Comparison of ENCODE assay signal across 21 cellular contexts in genomic region chr17:82677353-82677925, GRCh38. TPM values are rescaled to one million over a fixed set of nuclear protein-coding genes. Genes with fewer than 3 reads are reported as not detected.
DNase-seq lines count a peak whose midpoint lies in the region; ATAC-seq and TF ChIP-seq lines count a peak whose summit lies in the region.
"Had no signal": no experiment of that assay in that cellular context is flagged by ENCODE, and none has a peak within 500 bp of the region (broad histone marks: within the 10 kb centered on the region; RNA-seq: fewer than 3 reads in every experiment).

No MANE protein-coding gene starts in this region.

- H3K9me3 Mint-ChIP-seq in type B pancreatic cell: no peaks in the 10 kb centered on the region

- POLR2A ChIA-PET in Panc1 (lab: Charles Lee): no interaction called here

- H2BK15ac ChIP-seq in neuronal stem cell (ENCODE audit: low read length): peak overlapping the region; percentile 43

- H2BK5ac ChIP-seq in neuronal stem cell (ENCODE audit: low read length): no peak overlapping the region

- H3K9ac ChIP-seq in neuronal stem cell (ENCODE audit: low read depth, low read length, poor library complexity): peak overlapping the region; percentile 21
- H3K9ac ChIP-seq: SK-N-SH had no signal

- H3K79me1 ChIP-seq in neuronal stem cell (ENCODE audit: low read depth, low read length): peaks cover 3% of the 10 kb centered on the region

- H2AK5ac ChIP-seq in neuronal stem cell (ENCODE audit: low read depth, low read length): peak overlapping the region; percentile 43

- peaks cover 10% of the 10 kb centered on the region for H3K4me1 Mint-ChIP-seq in type B pancreatic cell (ENCODE audit: unreplicated experiment)
- H3K4me1 Mint-ChIP-seq: CD8-positive, alpha-beta memory T cell had no signal

- peak overlapping the region; percentile 46 for H3K27ac Mint-ChIP-seq in type B pancreatic cell

- no TSS peak for BruUV-seq in Panc1 (replicated peaks; lab: Mats Ljungman, UMichigan)

- H3K27ac ChIP-seq in Panc1 (ENCODE audit: low read length): no peak overlapping the region
- H3K27ac ChIP-seq in dorsolateral prefrontal cortex: peak overlapping the region in 58 of 59 donors; percentile 65 to 99 (median 95)
- H3K27ac ChIP-seq in neuronal stem cell (replicated peaks; ENCODE audit: low read length): no peak overlapping the region

- H3K27me3 Mint-ChIP-seq in type B pancreatic cell: no peaks in the 10 kb centered on the region
- H3K27me3 Mint-ChIP-seq: CD8-positive, alpha-beta memory T cell had no signal

- DNase-seq in Panc1 (ENCODE audit: low read depth, low spot score) (no peak), dorsolateral prefrontal cortex (peak in 1 of 10 donors; percentile 43), neuronal stem cell (ENCODE audit: low spot score) (no peak), type B pancreatic cell (ENCODE audit: extremely low spot score, unreplicated experiment) (no peak), NCI-H446 (lab: John Stamatoyannopoulos, UW) (no peak)
- DNase-seq: C1 segment of cervical spinal cord; CD8-positive, alpha-beta memory T cell; DMS79; H7; Kasumi-1; MG63; NCI-H1048; NCI-H1436; NCI-H526 treated with DMSO at 0.1 percent for 48 hours; NK-92 treated with Interleukin-12 subunit alpha and Interleukin-12 subunit beta, amount 100 ng/mL, for 24 hours; OCI-M1; SHP77; SK-N-SH had no signal

- no peaks in the 10 kb centered on the region for H3K4me1 ChIP-seq in Panc1 (ENCODE audit: control insufficient read depth, insufficient read depth, low read length)
- H3K4me1 ChIP-seq in neuronal stem cell (ENCODE audit: control insufficient read depth in 2 of 2, insufficient read depth in 1 of 2, low read depth in 1 of 2, low read length in 2 of 2): peaks cover 0 to 2% of the 10 kb centered on the region in 2 donors

- H2AFZ ChIP-seq in neuronal stem cell (ENCODE audit: low read length): no peak overlapping the region

- H3K4me3 ChIP-seq in Panc1 (ENCODE audit: low read depth in 2 of 2, low read length in 2 of 2) (no peak overlapping the region), dorsolateral prefrontal cortex (no peak overlapping the region), neuronal stem cell (ENCODE audit: low read length in 2 of 2) (peak overlapping the region in 1 of 2 donors; percentile 2)
- H3K4me3 ChIP-seq: MG63 had no signal

- TF ChIP-seq CTCF in Panc1 (IDR thresholded peaks at IDR 0.05) (no peak), dorsolateral prefrontal cortex (IDR thresholded peaks at IDR 0.05 in 54 of 56, conservative IDR thresholded peaks at IDR 0.05 in 2 of 56; ENCODE audit: low read depth in 1 of 56, partially characterized antibody in 56 of 56) (no peak), type B pancreatic cell (conservative IDR thresholded peaks at IDR 0.05) (no peak)

- H3K27me3 ChIP-seq in Panc1 (ENCODE audit: control insufficient read depth, insufficient read depth, low read length): no peaks in the 10 kb centered on the region
- H3K27me3 ChIP-seq in dorsolateral prefrontal cortex: no peaks in the 10 kb centered on the region
- H3K27me3 ChIP-seq in neuronal stem cell (ENCODE audit: control insufficient read depth in 3 of 3, insufficient read depth in 3 of 3, low read depth in 1 of 3, low read length in 3 of 3): no peaks in the 10 kb centered on the region
- H3K27me3 ChIP-seq: MG63 had no signal

- H3K9me3 ChIP-seq in Panc1 (ENCODE audit: control insufficient read depth, insufficient read depth, low read depth, low read length) (peaks cover 4% of the 10 kb centered on the region; the same call in 1 of the 2 replicates), neuronal stem cell (replicated peaks in 1 of 2; ENCODE audit: control insufficient read depth in 2 of 2, insufficient read depth in 1 of 2, low read depth in 1 of 2, low read length in 2 of 2) (peaks cover 6 to 13% of the 10 kb centered on the region in 2 donors)

- CTCF ChIA-PET in Panc1 (lab: Charles Lee): interaction anchor here (0.6 kb wide), 1 partner anchor 9 kb away, joined by 3 read pairs; no protein-coding TSS in a partner anchor

- no peak overlapping the region for H3K4ac ChIP-seq in neuronal stem cell (ENCODE audit: low read length)

- intact Hi-C loops in Panc1 (cut with micrococcal nuclease; ENCODE audit: unreplicated experiment): no loop called here
- intact Hi-C loops in dorsolateral prefrontal cortex (cut with DNase I): loop anchor here in 1 of 2 donors (5.0 kb wide), 1 partner anchor 60 kb away; the partner anchor contains the start of gene FN3K

- H2BK12ac ChIP-seq in neuronal stem cell (ENCODE audit: low read length): peak overlapping the region; percentile 41

- H3K36me3 Mint-ChIP-seq in type B pancreatic cell: peaks cover 6% of the 10 kb centered on the region

- H4K8ac ChIP-seq in neuronal stem cell (ENCODE audit: low read depth, low read length): no peak overlapping the region

- H3K4me3 Mint-ChIP-seq in type B pancreatic cell: no peak overlapping the region
- H3K4me3 Mint-ChIP-seq: CD8-positive, alpha-beta memory T cell had no signal

- H3K36me3 ChIP-seq in Panc1 (ENCODE audit: control insufficient read depth, insufficient read depth, low read length) (no peaks in the 10 kb centered on the region), neuronal stem cell (replicated peaks in 1 of 2; ENCODE audit: control insufficient read depth in 2 of 2, insufficient read depth in 2 of 2, low read length in 2 of 2) (no peaks in the 10 kb centered on the region)
- H3K36me3 ChIP-seq: MG63 had no signal

- in situ Hi-C loops in Panc1 (cut with HindIII; ENCODE audit: low pct_unique_long_range_greater_than_20kb, low sequenced_read_pairs): no loop called here

- no CpG with 5 or more reads among the region's 23 CpGs for WGBS in neuronal stem cell (ENCODE audit: extremely low coverage in 2 of 2, insufficient read length in 2 of 2, insufficient replicate concordance in 1 of 2), 2 donors

- no peak overlapping the region for H3K4me2 ChIP-seq in neuronal stem cell (ENCODE audit: insufficient read depth, low read length, poor library complexity, severe bottlenecking)
- H3K4me2 ChIP-seq: SK-N-SH had no signal

- peak overlapping the region; percentile 48 for H3K18ac ChIP-seq in neuronal stem cell (ENCODE audit: low read length)

- H2BK120ac ChIP-seq in neuronal stem cell (ENCODE audit: low read depth, low read length): no peak overlapping the region

- H3K23ac ChIP-seq in neuronal stem cell (ENCODE audit: low read depth, low read length, poor library complexity): peak overlapping the region; percentile 89

- no peak overlapping the region for H4K91ac ChIP-seq in neuronal stem cell (ENCODE audit: low read depth, low read length, poor library complexity)

- H3K14ac ChIP-seq in neuronal stem cell (ENCODE audit: low read length): no peak overlapping the region

- peak; percentile 19; the same call in 1 of the 2 replicates for ATAC-seq in Panc1
- ATAC-seq in GM21717 (IDR thresholded peaks at IDR 0.05; ENCODE audit: unreplicated experiment): no peak
- ATAC-seq in activated CD4-positive, CD25-positive, alpha-beta regulatory T cell treated with anti-CD3 and anti-CD28 coated beads, Interleukin-2, amount 50 U/mL, for 24 hours: no peak

RNA-seq across cellular contexts. Expression of gene RAB40B, which starts 21.1 kb away (rescaled TPM):
- total RNA-seq in Panc1 (2021; ENCODE audit: unreplicated experiment) (7.1 TPM), dorsolateral prefrontal cortex (100 to 1,000 TPM in 68 of 120 experiments, 10 to 100 TPM in 52; 61.9 to 320 (median 103) TPM), type B pancreatic cell (ENCODE audit: low replicate concordance) (16.7 and 18.9 TPM in 2 replicates)
- polyA plus RNA-seq in Panc1 (2012; ENCODE audit: insufficient read length): 14.9 TPM
- 9.4 TPM for polyA plus RNA-seq in neuronal stem cell (2013, experiment 1 of 2)
- polyA plus RNA-seq in neuronal stem cell (2013, experiment 2 of 2): 10.4 TPM

RNA-seq across cellular contexts. Expression of gene WDR45B, which starts 29.2 kb away (rescaled TPM):
- 132 TPM for total RNA-seq in Panc1 (2021; ENCODE audit: unreplicated experiment)
- 134 TPM for polyA plus RNA-seq in Panc1 (2012; ENCODE audit: insufficient read length)
- 100 to 1,000 TPM in 7 of 120 experiments, 10 to 100 TPM in 113; 61.0 to 110 (median 83.4) TPM for total RNA-seq in dorsolateral prefrontal cortex
- polyA plus RNA-seq in neuronal stem cell (2013, experiment 1 of 2): 67.8 TPM
- 69.8 TPM for polyA plus RNA-seq in neuronal stem cell (2013, experiment 2 of 2)
- total RNA-seq in type B pancreatic cell (ENCODE audit: low replicate concordance): 74.0 and 100 TPM in 2 replicates

RNA-seq across cellular contexts. Expression of gene FN3KRP, which starts 39.1 kb away (rescaled TPM):
- total RNA-seq in Panc1 (2021; ENCODE audit: unreplicated experiment) (41.0 TPM), dorsolateral prefrontal cortex (10 to 100 TPM; 32.3 to 70.7 (median 49.0) TPM), type B pancreatic cell (ENCODE audit: low replicate concordance) (36.5 and 42.5 TPM in 2 replicates)
- 52.8 TPM for polyA plus RNA-seq in Panc1 (2012; ENCODE audit: insufficient read length)
- 23.3 TPM for polyA plus RNA-seq in neuronal stem cell (2013, experiment 1 of 2)
- 21.8 TPM for polyA plus RNA-seq in neuronal stem cell (2013, experiment 2 of 2)

RNA-seq across cellular contexts. Expression of gene FN3K, which starts 58.0 kb away (rescaled TPM):
- total RNA-seq in Panc1 (2021; ENCODE audit: unreplicated experiment) (34.8 TPM), dorsolateral prefrontal cortex (100 to 1,000 TPM in 107 of 120 experiments, 10 to 100 TPM in 13; 62.5 to 210 (median 123) TPM), type B pancreatic cell (ENCODE audit: low replicate concordance) (30.3 and 31.3 TPM in 2 replicates)
- polyA plus RNA-seq in Panc1 (2012; ENCODE audit: insufficient read length): 56.1 TPM
- polyA plus RNA-seq in neuronal stem cell (2013, experiment 1 of 2): 15.9 TPM
- polyA plus RNA-seq in neuronal stem cell (2013, experiment 2 of 2): 17.0 TPM
- total RNA-seq: RPMI7951 had no signal

Comparison
In these comparisons a context has a peak if more than half of its experiments do, and no peak if none do; other contexts are left out.
1. H3K27ac ChIP-seq: peak in dorsolateral prefrontal cortex (58 of 59); none in Panc1 (single experiment) and neuronal stem cell (single experiment).